In the genomic region with DNA sequence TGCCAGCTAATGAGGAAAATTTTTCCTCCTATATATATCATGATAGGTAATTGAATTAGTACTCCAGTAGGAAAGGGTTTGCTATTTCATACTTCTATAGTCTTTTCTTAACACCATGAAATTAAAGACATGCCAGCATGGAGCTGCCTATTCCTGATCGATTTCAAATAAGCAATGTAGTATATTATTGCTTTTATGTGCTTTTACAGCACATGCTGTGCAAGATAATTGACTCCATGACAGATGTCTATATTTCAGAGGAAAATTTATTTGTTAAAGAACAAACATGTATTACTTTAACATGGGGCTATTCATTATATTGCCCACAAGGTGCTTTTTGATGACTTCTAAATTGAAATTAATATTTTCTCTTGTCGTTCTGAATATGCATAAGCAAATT, we compare ENCODE assay signal across 20 cellular contexts.
"Had no signal": no experiment of that assay in that cellular context is flagged by ENCODE, and none has a peak within 500 bp of the region (broad histone marks: within the 10 kb centered on the region; RNA-seq: fewer than 3 reads in every experiment).

No MANE protein-coding gene starts in this region.

- DNase-seq: effector memory CD4-positive, alpha-beta T cell; gastrocnemius medialis; heart right ventricle; hypothalamus; kidney glomerular epithelial cell; naive thymus-derived CD4-positive, alpha-beta T cell; nephron progenitor cell; spleen; stimulated activated CD4-positive, alpha-beta T cell treated with anti-CD3 and anti-CD28 coated beads, Interleukin-2, amount 100 ng/mL, for 24 hours; stimulated activated CD4-positive, alpha-beta T cell treated with anti-CD3 and anti-CD28 coated beads, Interleukin-4, amount 100 ng/mL, for 4 hours; stimulated activated naive B cell treated with anti-CD40 and anti-IgM and Interleukin-4, amounts not matched to agents 10 μg/mL and 1 μg/mL and 100 μg/mL, for 72 hours; stimulated activated naive CD8-positive, alpha-beta T cell treated with anti-CD3 and anti-CD28 coated beads, Interleukin-15, amount 100 ng/mL, for 72 hours; testis; upper lobe of right lung had no signal

- FAIRE-seq: islet of Langerhans had no signal

- H3K9me3 ChIP-seq: esophagus muscularis mucosa, gastrocnemius medialis, heart right ventricle, spleen, testis, tibial nerve, upper lobe of right lung, vagina had no signal

- H3K36me3 ChIP-seq: esophagus muscularis mucosa, gastrocnemius medialis, heart right ventricle, spleen, tibial nerve, upper lobe of right lung, vagina had no signal

- H3K27ac Mint-ChIP-seq: naive thymus-derived CD4-positive, alpha-beta T cell; stimulated activated naive B cell treated with anti-CD40 and anti-IgM and Interleukin-4, amounts not matched to agents 10 μg/mL and 1 μg/mL and 100 μg/mL, for 72 hours; stimulated activated naive CD8-positive, alpha-beta T cell treated with anti-CD3 and anti-CD28 coated beads, Interleukin-15, amount 100 ng/mL, for 72 hours had no signal

- H3K27ac ChIP-seq: epithelial cell of prostate, esophagus muscularis mucosa, gastrocnemius medialis, heart right ventricle, spleen, testis, tibial nerve, upper lobe of right lung, vagina had no signal

- H3K27me3 ChIP-seq: esophagus muscularis mucosa, gastrocnemius medialis, testis, tibial nerve, upper lobe of right lung, vagina had no signal

- H3K4me3 ChIP-seq: esophagus muscularis mucosa, gastrocnemius medialis, heart right ventricle, spleen, testis, tibial nerve, upper lobe of right lung, vagina had no signal

- ATAC-seq: gastrocnemius medialis; heart right ventricle; naive thymus-derived CD4-positive, alpha-beta T cell; sciatic nerve; stimulated activated naive B cell treated with anti-CD40 and anti-IgM and Interleukin-4, amounts not matched to agents 10 μg/mL and 1 μg/mL and 100 μg/mL, for 72 hours; stimulated activated naive CD8-positive, alpha-beta T cell treated with anti-CD3 and anti-CD28 coated beads, Interleukin-15, amount 100 ng/mL, for 72 hours; upper lobe of right lung had no signal

- H3K4me1 ChIP-seq: gastrocnemius medialis had no signal

- H3K36me3 Mint-ChIP-seq: naive thymus-derived CD4-positive, alpha-beta T cell had no signal

- H3K4me3 Mint-ChIP-seq: naive thymus-derived CD4-positive, alpha-beta T cell; nephron progenitor cell; stimulated activated naive B cell treated with anti-CD40 and anti-IgM and Interleukin-4, amounts not matched to agents 10 μg/mL and 1 μg/mL and 100 μg/mL, for 72 hours; stimulated activated naive CD8-positive, alpha-beta T cell treated with anti-CD3 and anti-CD28 coated beads, Interleukin-15, amount 100 ng/mL, for 72 hours had no signal
